ENCODE assay signal across 18 cellular contexts in the genomic region with DNA sequence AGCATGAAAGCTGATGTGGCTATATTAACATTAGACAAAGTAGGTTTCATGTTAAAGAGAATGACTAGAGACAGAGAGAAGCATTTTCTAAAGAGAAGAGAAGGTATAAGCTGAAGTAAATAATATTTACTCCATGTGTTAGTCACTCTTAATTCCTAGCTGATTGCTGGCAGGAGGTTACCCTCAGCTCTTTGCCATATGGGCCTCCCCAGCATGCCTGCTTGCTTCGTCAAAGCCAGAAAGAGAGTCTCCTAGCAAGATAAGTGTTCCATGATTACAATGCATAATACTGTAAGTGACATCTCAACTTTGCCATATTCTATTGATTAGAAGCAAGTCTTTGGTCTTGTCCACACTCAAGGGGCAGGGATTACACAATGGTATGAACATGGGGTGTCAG.
"Had no signal": no experiment of that assay in that cellular context is flagged by ENCODE, and none has a peak within 500 bp of the region (broad histone marks: within the 10 kb centered on the region; RNA-seq: fewer than 3 reads in every experiment).

No MANE protein-coding gene starts in this region.

- H3K4me1 ChIP-seq: colonic mucosa, esophagus squamous epithelium, parathyroid adenoma, upper lobe of left lung had no signal

- H3K9me3 ChIP-seq: colonic mucosa, esophagus squamous epithelium had no signal

- ATAC-seq: activated T-helper 17 cell treated with anti-CD3 and anti-CD28 coated beads, Interleukin-2, amount 50 U/mL, for 72 hours; foreskin keratinocyte; naive thymus-derived CD8-positive, alpha-beta T cell; stimulated activated naive CD8-positive, alpha-beta T cell treated with anti-CD3 and anti-CD28 coated beads, Interleukin-15, Interleukin-2, amounts not matched to agents 100 U/mL and 50 U/mL, for 24 hours had no signal

- H3K4me1 Mint-ChIP-seq: activated T-helper 17 cell treated with anti-CD3 and anti-CD28 coated beads, Interleukin-2, amount 50 U/mL, for 72 hours; naive thymus-derived CD8-positive, alpha-beta T cell had no signal

- H3K4me3 ChIP-seq: cardiac muscle cell, colonic mucosa, esophagus squamous epithelium, skin epidermis, upper lobe of left lung had no signal

- H3K9ac ChIP-seq: parathyroid adenoma had no signal

- H3K27ac ChIP-seq: cardiac muscle cell, colonic mucosa, esophagus squamous epithelium, foreskin keratinocyte, parathyroid adenoma, skin epidermis, upper lobe of left lung, VCaP had no signal

- H3K36me3 ChIP-seq: cardiac muscle cell, colonic mucosa, esophagus squamous epithelium, upper lobe of left lung had no signal

- H3K79me2 ChIP-seq: parathyroid adenoma had no signal

- H3K27ac Mint-ChIP-seq: activated naive CD4-positive, alpha-beta T cell treated with anti-CD3 and anti-CD28 coated beads for 36 hours; activated T-helper 17 cell treated with anti-CD3 and anti-CD28 coated beads, Interleukin-2, amount 50 U/mL, for 72 hours; naive thymus-derived CD8-positive, alpha-beta T cell had no signal

- H3K4me3 Mint-ChIP-seq: activated naive CD4-positive, alpha-beta T cell treated with anti-CD3 and anti-CD28 coated beads for 36 hours; activated T-helper 17 cell treated with anti-CD3 and anti-CD28 coated beads, Interleukin-2, amount 50 U/mL, for 72 hours; naive thymus-derived CD8-positive, alpha-beta T cell had no signal

- H2AFZ ChIP-seq: parathyroid adenoma had no signal

- DNase-seq: activated CD4-positive, alpha-beta T cell treated with anti-CD3 and anti-CD28 coated beads, Interleukin-2, amount 50 U/mL, for 48 hours; activated naive CD4-positive, alpha-beta T cell treated with anti-CD3 and anti-CD28 coated beads for 36 hours; esophagus squamous epithelium; foreskin keratinocyte; glutamatergic neuron; hypothalamus; kidney glomerular epithelial cell; mesenchymal stem cell; naive thymus-derived CD8-positive, alpha-beta T cell; stimulated activated CD4-positive, alpha-beta T cell treated with anti-CD3 and anti-CD28 coated beads, Interleukin-4, amount 100 ng/mL, for 24 hours; stimulated activated naive CD8-positive, alpha-beta T cell treated with anti-CD3 and anti-CD28 coated beads, Interleukin-15, Interleukin-2, amounts not matched to agents 100 U/mL and 50 U/mL, for 24 hours; upper lobe of left lung had no signal

- H3K27me3 ChIP-seq: cardiac muscle cell, colonic mucosa, esophagus squamous epithelium, foreskin keratinocyte, upper lobe of left lung had no signal
